ENCODE assay signal across 8 cellular contexts in genomic region chr14:105398726-105399440, GRCh38. TPM values are rescaled to one million over a fixed set of nuclear protein-coding genes. Genes with fewer than 3 reads are reported as not detected.
DNase-seq lines count a peak whose midpoint lies in the region; ATAC-seq and TF ChIP-seq lines count a peak whose summit lies in the region.

No MANE protein-coding gene starts in this region.

- POLR2A ChIA-PET in activated CD8-positive, alpha-beta T cell treated with anti-CD3 and anti-CD28 coated beads for 36 hours (lab: Charles Lee) = interaction anchor here (0.6 to 3.0 kb wide), 6 partner anchors 9 to 711 kb away, joined by 3 to 14 read pairs (median 4); no protein-coding TSS in a partner anchor

- H3K4me2 ChIP-seq in trophoblast cell (ENCODE audit: low read length) = peak overlapping the region; percentile 76

- H3K36me3 Mint-ChIP-seq in activated CD8-positive, alpha-beta T cell treated with anti-CD3 and anti-CD28 coated beads for 36 hours (ENCODE audit: low read depth) = peaks cover 31% of the 10 kb centered on the region

- peak overlapping the region; percentile 31 for H2BK5ac ChIP-seq in trophoblast cell (ENCODE audit: low read depth, low read length, poor library complexity)

- peaks cover 24% of the 10 kb centered on the region for H3K4me1 Mint-ChIP-seq in activated CD8-positive, alpha-beta T cell treated with anti-CD3 and anti-CD28 coated beads for 36 hours (ENCODE audit: low read depth)

- H3K4me3 ChIP-seq in trophoblast cell (ENCODE audit: low read depth, low read length) = peak overlapping the region; percentile 77

- no peaks in the 10 kb centered on the region for H3K4me1 ChIP-seq in foreskin keratinocyte
- peaks cover 11 to 15% of the 10 kb centered on the region in 2 experiments for H3K4me1 ChIP-seq in trophoblast cell (ENCODE audit: control insufficient read depth in 1 of 2, insufficient read depth in 2 of 2, low read length in 2 of 2)

- no peak for TF ChIP-seq CTCF in activated CD8-positive, alpha-beta T cell treated with anti-CD3 and anti-CD28 coated beads for 36 hours (IDR thresholded peaks at IDR 0.05)
- TF ChIP-seq CTCF in foreskin keratinocyte (conservative IDR thresholded peaks at IDR 0.05) = no peak

- H3K23ac ChIP-seq in trophoblast cell (ENCODE audit: low read length) = no peak overlapping the region

- peaks cover 10% of the 10 kb centered on the region for H3K79me1 ChIP-seq in trophoblast cell (ENCODE audit: low read length)

- H3K27me3 ChIP-seq in foreskin keratinocyte = no peaks in the 10 kb centered on the region
- H3K27me3 ChIP-seq in trophoblast cell (ENCODE audit: insufficient read depth, low read length) = no peaks in the 10 kb centered on the region

- peak overlapping the region; percentile 92 for H3K27ac Mint-ChIP-seq in activated CD8-positive, alpha-beta T cell treated with anti-CD3 and anti-CD28 coated beads for 36 hours

- H3K27ac ChIP-seq in foreskin keratinocyte = peak overlapping the region; percentile 60
- H3K27ac ChIP-seq in trophoblast cell (ENCODE audit: low read depth, low read length) = no peak overlapping the region

- H3K9me3 Mint-ChIP-seq in activated CD8-positive, alpha-beta T cell treated with anti-CD3 and anti-CD28 coated beads for 36 hours = peaks cover 13% of the 10 kb centered on the region

- H3K79me2 ChIP-seq in trophoblast cell (ENCODE audit: control insufficient read depth, insufficient read depth, low read length, poor library complexity) = peaks cover 5% of the 10 kb centered on the region

- H4K8ac ChIP-seq in trophoblast cell (ENCODE audit: low read depth, low read length) = peak overlapping the region; percentile 99

- peaks cover 28% of the 10 kb centered on the region for H3K9me3 ChIP-seq in trophoblast cell (ENCODE audit: insufficient read depth, low read depth, low read length)

- peak overlapping the region; percentile 95 for H3K14ac ChIP-seq in trophoblast cell (ENCODE audit: low read length)

- peak overlapping the region; percentile 91 for H3K4me3 Mint-ChIP-seq in activated CD8-positive, alpha-beta T cell treated with anti-CD3 and anti-CD28 coated beads for 36 hours

- peak overlapping the region; percentile 87 for H3K18ac ChIP-seq in trophoblast cell (ENCODE audit: low read length)

- H2AFZ ChIP-seq in trophoblast cell (ENCODE audit: insufficient read depth, low read length, poor library complexity) = peak overlapping the region; percentile 78

- peak overlapping the region; percentile 95 for H4K91ac ChIP-seq in trophoblast cell (ENCODE audit: low read depth, low read length)

- peak overlapping the region; percentile 90 for H4K12ac ChIP-seq in trophoblast cell (ENCODE audit: low read depth, low read length)

- peak overlapping the region; percentile 91 for H2BK120ac ChIP-seq in trophoblast cell (ENCODE audit: insufficient read depth, low read length, poor library complexity)

- no CpG with 5 or more reads among the region's 40 CpGs for WGBS in trophoblast cell (ENCODE audit: extremely low coverage, insufficient coverage, insufficient read length)

- peaks cover 14 to 19% of the 10 kb centered on the region in 2 experiments for H3K36me3 ChIP-seq in trophoblast cell (ENCODE audit: control insufficient read depth in 1 of 2, insufficient read depth in 2 of 2, low read length in 2 of 2)

- DNase-seq in NCI-H1105 (lab: John Stamatoyannopoulos, UW) = peak; percentile 42
- DNase-seq in NCI-H1105 treated with DMSO at 0.1 percent for 48 hours (lab: John Stamatoyannopoulos, UW) = no peak
- peak; percentile 21 for DNase-seq in LHCN-M2 (ENCODE audit: low read depth)
- DNase-seq in activated CD8-positive, alpha-beta T cell treated with anti-CD3 and anti-CD28 coated beads for 36 hours = peak; percentile 53
- DNase-seq in foreskin keratinocyte = peak in 1 of 2 donors; percentile 8
- DNase-seq in trophoblast cell = peak; percentile 37 to 47
- no peak for DNase-seq in globus pallidus (ENCODE audit: low spot score)

- peak overlapping the region; percentile 42 for H2BK12ac ChIP-seq in trophoblast cell (ENCODE audit: low read length)

- CTCF ChIA-PET in activated CD8-positive, alpha-beta T cell treated with anti-CD3 and anti-CD28 coated beads for 36 hours (lab: Charles Lee) = interaction anchor here (1.0 to 1.5 kb wide), 4 partner anchors 28 to 94 kb away, joined by 3 to 5 read pairs (median 3); no protein-coding TSS in a partner anchor

- peak overlapping the region; percentile 30 for H3K9ac ChIP-seq in trophoblast cell (ENCODE audit: low read length)

- H3K4ac ChIP-seq in trophoblast cell (ENCODE audit: low read depth, low read length) = peak overlapping the region; percentile 69

- intact Hi-C loops in activated CD8-positive, alpha-beta T cell treated with anti-CD3 and anti-CD28 coated beads for 36 hours (cut with micrococcal nuclease) = no loop called here

- H3K27me3 Mint-ChIP-seq in activated CD8-positive, alpha-beta T cell treated with anti-CD3 and anti-CD28 coated beads for 36 hours = no peaks in the 10 kb centered on the region

- peak; percentile 38 for ATAC-seq in GM21723 (IDR thresholded peaks at IDR 0.05; ENCODE audit: unreplicated experiment)
- peak; percentile 47 for ATAC-seq in activated CD8-positive, alpha-beta T cell treated with anti-CD3 and anti-CD28 coated beads for 36 hours
- peak; percentile 42 for ATAC-seq in foreskin keratinocyte

- H2AK5ac ChIP-seq in trophoblast cell (ENCODE audit: low read length) = peak overlapping the region; percentile 99

RNA-seq across cellular contexts. Expression of gene TEX22, which starts 0.5 kb away (rescaled TPM):
- total RNA-seq in LHCN-M2 (2014; rRNA removed) (0.06 TPM in 1 of 2 replicates, not detected in the other), foreskin keratinocyte (0.07 TPM in 1 of 2 replicates, not detected in the other)
- 0.38 TPM for polyA plus RNA-seq in LHCN-M2 (2012)
- 1 to 10 TPM; 1.2 to 2.2 TPM for total RNA-seq in activated CD8-positive, alpha-beta T cell treated with anti-CD3 and anti-CD28 coated beads for 36 hours
- 0.01 and 0.02 TPM in 2 replicates for polyA plus RNA-seq in foreskin keratinocyte
- polyA plus RNA-seq in trophoblast cell (2013) = 0.04 and 0.10 TPM in 2 replicates

RNA-seq across cellular contexts. Expression of gene MTA1, which starts 20.7 kb away (rescaled TPM):
- total RNA-seq in LHCN-M2 (2014; rRNA removed) (46.7 and 47.9 TPM in 2 replicates), foreskin keratinocyte (64.1 and 64.7 TPM in 2 replicates)
- polyA plus RNA-seq in LHCN-M2 (2012) = 37.4 TPM
- 100 to 1,000 TPM; 133 to 140 TPM for total RNA-seq in activated CD8-positive, alpha-beta T cell treated with anti-CD3 and anti-CD28 coated beads for 36 hours
- polyA plus RNA-seq in foreskin keratinocyte = 47.7 and 53.3 TPM in 2 replicates
- polyA plus RNA-seq in trophoblast cell (2013) = 90.0 and 91.2 TPM in 2 replicates

Comparison
In these comparisons a context has a peak if more than half of its experiments do, and no peak if none do; other contexts are left out.
1. DNase-seq: peak in NCI-H1105 (single experiment), LHCN-M2 (single experiment), activated CD8-positive, alpha-beta T cell treated with anti-CD3 and anti-CD28 coated beads for 36 hours (single experiment) and trophoblast cell (2 of 2); none in NCI-H1105 treated with DMSO at 0.1 percent for 48 hours (single experiment) and globus pallidus (single experiment).
2. Peak in every context shown above with its lines, with median percentiles within 50 percentile points of each other: ATAC-seq.